Comparison of ENCODE assay signal across 8 cellular contexts in genomic region chr19:57599761-57600383, GRCh38. TPM values are rescaled to one million over a fixed set of nuclear protein-coding genes. Genes with fewer than 3 reads are reported as not detected.
DNase-seq lines count a peak whose midpoint lies in the region; ATAC-seq, FAIRE-seq and TF ChIP-seq lines count a peak whose summit lies in the region.

Gene ZNF530, plus strand, starts transcription at chr19:57599885. Its CDS starts 4,461 bp downstream, at chr19:57604346.

- H3K79me2 ChIP-seq in HCT116 (ENCODE audit: insufficient read depth, low read length) (no peaks in the 10 kb centered on the region), SK-N-SH (ENCODE audit: insufficient read depth) (peaks cover 38% of the 10 kb centered on the region)

- no peaks in the 10 kb centered on the region for H4K20me1 ChIP-seq in HCT116 (ENCODE audit: insufficient read depth)
- no peaks in the 10 kb centered on the region for H4K20me1 ChIP-seq in SK-N-SH (ENCODE audit: insufficient read depth)

- peak; percentile 93 for FAIRE-seq in G401.6 (lab: Jason Lieb, UNC)

- DNase-seq in HCT116 (ENCODE audit: low read depth, low spot score), result peak; percentile 88
- DNase-seq in MV-4-11 (lab: John Stamatoyannopoulos, UW), result peak; percentile 95
- peak; percentile 93 for DNase-seq in SK-N-SH
- peak; percentile 95 for DNase-seq in glutamatergic neuron
- DNase-seq in omental fat pad (ENCODE audit: low spot score), result peak; percentile 95
- DNase-seq in thoracic aorta (ENCODE audit: low spot score), result peak; percentile 82

- H3K9me3 ChIP-seq in HCT116 (ENCODE audit: control insufficient read depth in 1 of 2, insufficient read depth in 1 of 2, low read depth in 1 of 2, low read length in 2 of 2) (peaks cover 0 to 12% of the 10 kb centered on the region in 2 experiments; a peak in 1 of 4 replicates), SK-N-SH (no peaks in the 10 kb centered on the region), thoracic aorta (peaks cover 25% of the 10 kb centered on the region)

- no TSS peak for BruUV-seq in HCT116 (replicated peaks; lab: Mats Ljungman, UMichigan)

- H3K4me2 ChIP-seq in HCT116 (ENCODE audit: low read length) (peak within 1 kb of the TSS; percentile 82), SK-N-SH (peak within 1 kb of the TSS; percentile 95)

- H3K27me3 ChIP-seq in HCT116 (ENCODE audit: insufficient read depth, low read length) (no peaks in the 10 kb centered on the region), SK-N-SH (ENCODE audit: insufficient read depth) (no peaks in the 10 kb centered on the region), thoracic aorta (replicated peaks; ENCODE audit: insufficient read depth) (no peaks in the 10 kb centered on the region)

- CTCF ChIA-PET in HCT116 (lab: Charles Lee) (no interaction called here), SK-N-SH (lab: Yijun Ruan, JAX) (interaction anchor here (1.1 to 1.9 kb wide), 2 partner anchors 10 to 16 kb away, joined by 3 to 6 read pairs; partner anchors contain the start of gene ZIK1)

- no peaks in the 10 kb centered on the region for H3F3A ChIP-seq in SK-N-SH (replicated peaks; ENCODE audit: insufficient read depth)

- H3K9ac ChIP-seq in HCT116 (ENCODE audit: low read length) (peak within 1 kb of the TSS; percentile 34; the same call in 1 of the 2 replicates), SK-N-SH (peak within 1 kb of the TSS; percentile 65)

- peaks cover 30% of the 10 kb centered on the region for H3K9me3 Mint-ChIP-seq in activated naive CD4-positive, alpha-beta T cell treated with anti-CD3 and anti-CD28 coated beads, Interleukin-2, amount 50 U/mL, for 24 hours
- H3K9me3 Mint-ChIP-seq in glutamatergic neuron (ENCODE audit: unreplicated experiment), result peaks cover 10% of the 10 kb centered on the region

- H3K4me1 Mint-ChIP-seq in activated naive CD4-positive, alpha-beta T cell treated with anti-CD3 and anti-CD28 coated beads, Interleukin-2, amount 50 U/mL, for 24 hours, result peaks cover 20% of the 10 kb centered on the region
- peaks cover 4% of the 10 kb centered on the region for H3K4me1 Mint-ChIP-seq in glutamatergic neuron (ENCODE audit: low read depth, unreplicated experiment)

- intact Hi-C loops in HCT116 (cut with micrococcal nuclease), result loop anchor here (1.0 kb wide), 1 partner anchor 21 kb away; no protein-coding TSS in a partner anchor

- ATAC-seq in HCT116 (peak; percentile 97), omental fat pad (ENCODE audit: low FRiP score) (peak; percentile 87), thoracic aorta (ENCODE audit: insufficient number of reproducible peaks, low FRiP score, low read depth) (peak; percentile 50)

- H2AFZ ChIP-seq in HCT116 (ENCODE audit: low read depth, low read length, poor library complexity, severe bottlenecking) (peak within 1 kb of the TSS; percentile 29), SK-N-SH (ENCODE audit: low read depth) (peak within 1 kb of the TSS; percentile 71)

- peak within 1 kb of the TSS; percentile 88 for H3K4me3 Mint-ChIP-seq in activated naive CD4-positive, alpha-beta T cell treated with anti-CD3 and anti-CD28 coated beads, Interleukin-2, amount 50 U/mL, for 24 hours
- peak within 1 kb of the TSS; percentile 84 for H3K4me3 Mint-ChIP-seq in glutamatergic neuron (ENCODE audit: unreplicated experiment)

- no CpG with 5 or more reads among the region's 53 CpGs for WGBS in SK-N-SH (ENCODE audit: low lambda C conversion rate)

- H3K36me3 ChIP-seq in HCT116 (ENCODE audit: control insufficient read depth in 1 of 2, insufficient read depth in 2 of 2, low read length in 2 of 2) (no peaks in the 10 kb centered on the region), SK-N-SH (replicated peaks in 1 of 2; ENCODE audit: control insufficient read depth in 1 of 2, insufficient read depth in 2 of 2, low read length in 1 of 2) (peaks cover 7 to 13% of the 10 kb centered on the region in 2 experiments), thoracic aorta (peaks cover 19% of the 10 kb centered on the region)

- H3K27ac ChIP-seq in HCT116 (ENCODE audit: low read depth, low read length) (no peak within 1 kb of the TSS), SK-N-SH (ENCODE audit: low read depth in 2 of 2, low read length in 1 of 2) (no peak within 1 kb of the TSS; a peak in 1 of 4 replicates), thoracic aorta (no peak within 1 kb of the TSS)

- POLR2A ChIA-PET in HCT116 (lab: Charles Lee) (no interaction called here), SK-N-SH (lab: Yijun Ruan, JAX) (interaction anchor here (0.7 to 1.7 kb wide), 2 partner anchors 14 to 65 kb away, joined by 3 to 6 read pairs; partner anchors contain the start of gene ZNF134)

- no peak for TF ChIP-seq CTCF in HCT116 (IDR thresholded peaks at IDR 0.05 in 2 of 3, conservative IDR thresholded peaks at IDR 0.05 in 1 of 3; ENCODE audit: borderline replicate concordance in 1 of 3, insufficient read depth in 1 of 3, low read depth in 2 of 3, low read length in 2 of 3)
- TF ChIP-seq CTCF in SK-N-SH (IDR thresholded peaks at IDR 0.05), result no peak
- TF ChIP-seq CTCF in glutamatergic neuron (IDR thresholded peaks at IDR 0.05; ENCODE audit: partially characterized antibody, unreplicated experiment), result no peak
- no peak for TF ChIP-seq CTCF in omental fat pad (IDR thresholded peaks at IDR 0.05)
- TF ChIP-seq CTCF in thoracic aorta (IDR thresholded peaks at IDR 0.05), result no peak

- TF ChIP-seq EP300 in SK-N-SH (IDR thresholded peaks at IDR 0.05; ENCODE audit: borderline replicate concordance in 1 of 2, low read depth in 1 of 2, low read length in 1 of 2), result no peak

- H3K9me2 ChIP-seq in HCT116 (ENCODE audit: insufficient read depth) (no peaks in the 10 kb centered on the region), SK-N-SH (no peaks in the 10 kb centered on the region)

- H3K4me3 ChIP-seq in HCT116 (replicated peaks in 1 of 2; ENCODE audit: low read depth in 1 of 2, low read length in 2 of 2), result peak within 1 kb of the TSS; percentile 73 to 74
- peak within 1 kb of the TSS; percentile 91 to 94 for H3K4me3 ChIP-seq in SK-N-SH (ENCODE audit: low read depth in 2 of 2, low read length in 1 of 2)
- H3K4me3 ChIP-seq in thoracic aorta, result peak within 1 kb of the TSS; percentile 78

- H3K27ac Mint-ChIP-seq in activated naive CD4-positive, alpha-beta T cell treated with anti-CD3 and anti-CD28 coated beads, Interleukin-2, amount 50 U/mL, for 24 hours, result peak within 1 kb of the TSS; percentile 92
- H3K27ac Mint-ChIP-seq in glutamatergic neuron (ENCODE audit: unreplicated experiment), result peak within 1 kb of the TSS; percentile 31

- TF ChIP-seq POLR2A in HCT116 (IDR thresholded peaks at IDR 0.05; ENCODE audit: borderline replicate concordance, extremely low read depth, insufficient read depth, insufficient read length), result no peak

- H3K4me1 ChIP-seq in HCT116 (ENCODE audit: control insufficient read depth in 1 of 2, insufficient read depth in 2 of 2, low read length in 2 of 2) (peaks cover 2 to 6% of the 10 kb centered on the region in 2 experiments; a peak in 1 of 4 replicates), SK-N-SH (ENCODE audit: control insufficient read depth in 1 of 2, insufficient read depth in 2 of 2, low read depth in 1 of 2, low read length in 1 of 2) (peaks cover 7 to 10% of the 10 kb centered on the region in 2 experiments; a peak in 3 of 4 replicates), thoracic aorta (ENCODE audit: control insufficient read depth in 1 of 2, low read depth in 2 of 2) (peaks cover 4 to 6% of the 10 kb centered on the region in 2 donors)

- TF ChIP-seq RAD21 in HCT116 (IDR thresholded peaks at IDR 0.05; ENCODE audit: low read depth) (no peak), SK-N-SH (IDR thresholded peaks at IDR 0.05; ENCODE audit: low read length) (no peak)

- H3K36me3 Mint-ChIP-seq in activated naive CD4-positive, alpha-beta T cell treated with anti-CD3 and anti-CD28 coated beads, Interleukin-2, amount 50 U/mL, for 24 hours, result peaks cover 40% of the 10 kb centered on the region
- peaks cover 21% of the 10 kb centered on the region for H3K36me3 Mint-ChIP-seq in glutamatergic neuron (ENCODE audit: unreplicated experiment)

- RAD21 ChIA-PET in HCT116 (lab: Charles Lee; ENCODE audit: low non-redundant PET in 1 of 2, low total read pairs in 2 of 2, uncharacterized antibody in 2 of 2, unreplicated experiment in 2 of 2), result no interaction called here

- no peaks in the 10 kb centered on the region for H3K27me3 Mint-ChIP-seq in activated naive CD4-positive, alpha-beta T cell treated with anti-CD3 and anti-CD28 coated beads, Interleukin-2, amount 50 U/mL, for 24 hours
- H3K27me3 Mint-ChIP-seq in glutamatergic neuron (ENCODE audit: unreplicated experiment), result peaks cover 7% of the 10 kb centered on the region

TF ChIP-seq in HCT116, 20 proteins besides CTCF, POLR2A, EP300 and RAD21 (continues in another document):
- TF ChIP-seq ELF1 (IDR thresholded peaks at IDR 0.05; ENCODE audit: borderline replicate concordance, low read depth), result 0 out of 2 replicates have a peak, but pooled peaks have one; percentile 37
- TF ChIP-seq, protein P1, sequence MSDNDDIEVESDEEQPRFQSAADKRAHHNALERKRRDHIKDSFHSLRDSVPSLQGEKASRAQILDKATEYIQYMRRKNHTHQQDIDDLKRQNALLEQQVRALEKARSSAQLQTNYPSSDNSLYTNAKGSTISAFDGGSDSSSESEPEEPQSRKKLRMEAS (IDR thresholded peaks at IDR 0.05), result 0 out of 2 replicates have a peak, but pooled peaks have one; percentile 18
- no peak for TF ChIP-seq SRF (IDR thresholded peaks at IDR 0.05; ENCODE audit: low read depth)

TF ChIP-seq in SK-N-SH, 30 proteins besides CTCF, POLR2A, EP300 and RAD21 (continues in another document):
- TF ChIP-seq MEF2A (IDR thresholded peaks at IDR 0.05; ENCODE audit: borderline replicate concordance, low read depth) (no peak), POLR2AphosphoS5 (IDR thresholded peaks at IDR 0.05; ENCODE audit: low read depth, low read length) (peak; percentile 45; the same call in 1 of the 2 replicates), CHD2 (IDR thresholded peaks at IDR 0.05; ENCODE audit: low read length, partially characterized antibody) (peak; percentile 80), TAF1 (IDR thresholded peaks at IDR 0.05; ENCODE audit: borderline replicate concordance, low read depth, low read length) (no peak), RXRA (IDR thresholded peaks at IDR 0.05; ENCODE audit: borderline replicate concordance, low read depth) (no peak)
- TF ChIP-seq, protein P2, sequence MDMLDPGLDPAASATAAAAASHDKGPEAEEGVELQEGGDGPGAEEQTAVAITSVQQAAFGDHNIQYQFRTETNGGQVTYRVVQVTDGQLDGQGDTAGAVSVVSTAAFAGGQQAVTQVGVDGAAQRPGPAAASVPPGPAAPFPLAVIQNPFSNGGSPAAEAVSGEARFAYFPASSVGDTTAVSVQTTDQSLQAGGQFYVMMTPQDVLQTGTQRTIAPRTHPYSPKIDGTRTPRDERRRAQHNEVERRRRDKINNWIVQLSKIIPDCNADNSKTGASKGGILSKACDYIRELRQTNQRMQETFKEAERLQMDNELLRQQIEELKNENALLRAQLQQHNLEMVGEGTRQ (IDR thresholded peaks at IDR 0.05; ENCODE audit: borderline replicate concordance, low read depth, low read length), result no peak

RNA-seq across cellular contexts. Expression of gene ZNF530, which starts in this region (rescaled TPM):
- total RNA-seq in HCT116 (2021; ENCODE audit: unreplicated experiment) (3.8 TPM), glutamatergic neuron (ENCODE audit: unreplicated experiment) (4.6 TPM), omental fat pad (1 to 10 TPM in 3 of 4 donors, under 1 TPM in 1; 0.65 to 3.6 (median 3.0) TPM), thoracic aorta (1 to 10 TPM; 3.8 to 7.4 TPM)
- polyA plus RNA-seq in HCT116 (2012), result 1.2 and 2.4 TPM in 2 replicates
- polyA plus RNA-seq in SK-N-SH (2012; rRNA removed), result 4.4 and 4.6 TPM in 2 replicates
- 2.3 and 2.5 TPM in 2 replicates for polyA plus RNA-seq in SK-N-SH (2012; cell fraction: cytosol; rRNA removed)
- 6.0 and 6.3 TPM in 2 replicates for polyA plus RNA-seq in SK-N-SH (2012; cell fraction: nucleus; rRNA removed)
